8 cellular contexts compared by ENCODE assay signal in genomic region chr11:62855571-62856332, GRCh38. TPM values are rescaled to one million over a fixed set of nuclear protein-coding genes. Genes with fewer than 3 reads are reported as not detected.
A peak's percentile ranks its signal among the peaks of the same experiment; 100 is the strongest.
DNase-seq lines count a peak whose midpoint lies in the region; ATAC-seq and FAIRE-seq lines count a peak whose summit lies in the region.

No MANE protein-coding gene starts in this region.

- H3K36me3 Mint-ChIP-seq in activated CD8-positive, alpha-beta memory T cell treated with anti-CD3 and anti-CD28 coated beads, Interleukin-2, amount 10 ng/mL, durations not matched to agents 7 days and 5 days = peaks cover 51% of the 10 kb centered on the region

- peaks cover 68% of the 10 kb centered on the region for H3K4me1 Mint-ChIP-seq in activated CD8-positive, alpha-beta memory T cell treated with anti-CD3 and anti-CD28 coated beads, Interleukin-2, amount 10 ng/mL, durations not matched to agents 7 days and 5 days

- peaks cover 4% of the 10 kb centered on the region for H3K36me3 ChIP-seq in endocrine pancreas (ENCODE audit: control insufficient read depth, insufficient read depth, low read length)
- peaks cover 42% of the 10 kb centered on the region for H3K36me3 ChIP-seq in mesodermal cell (ENCODE audit: control insufficient read depth, insufficient read depth, low read length)

- ATAC-seq in GM21367 (IDR thresholded peaks at IDR 0.05; ENCODE audit: unreplicated experiment) = peak; percentile 69
- peak; percentile 86 for ATAC-seq in activated CD8-positive, alpha-beta memory T cell treated with anti-CD3 and anti-CD28 coated beads, Interleukin-2, amount 10 ng/mL, durations not matched to agents 7 days and 5 days

- peak overlapping the region; percentile 91 for H3K27ac Mint-ChIP-seq in activated CD8-positive, alpha-beta memory T cell treated with anti-CD3 and anti-CD28 coated beads, Interleukin-2, amount 10 ng/mL, durations not matched to agents 7 days and 5 days

- CTCF ChIA-PET in activated CD8-positive, alpha-beta memory T cell treated with anti-CD3 and anti-CD28 coated beads, Interleukin-2, amount 10 ng/mL, durations not matched to agents 7 days and 5 days (lab: Charles Lee) = interaction anchor here (0.8 to 3.8 kb wide), 15 partner anchors 9 to 310 kb away, joined by 3 to 57 read pairs (median 4); partner anchors contain the start of genes NXF1, SLC3A2, TMEM179B and TUT1

- no peaks in the 10 kb centered on the region for H3K27me3 ChIP-seq in endocrine pancreas (ENCODE audit: control insufficient read depth, insufficient read depth, low read length)

- DNase-seq in COR-L47 (lab: John Stamatoyannopoulos, UW) (peak; percentile 98), HTR-8/SVneo (ENCODE audit: insufficient read length, low spot score) (peak; percentile 95), NOMO-1 treated with DMSO at 0.1 percent for 48 hours (lab: John Stamatoyannopoulos, UW; ENCODE audit: unreplicated experiment) (peak; percentile 97)
- peak; percentile 99 for DNase-seq in activated CD8-positive, alpha-beta memory T cell treated with anti-CD3 and anti-CD28 coated beads, Interleukin-2, amount 10 ng/mL, durations not matched to agents 7 days and 5 days
- DNase-seq in stimulated activated CD8-positive, alpha-beta memory T cell treated with anti-CD3 and anti-CD28 coated beads, Interleukin-15, amount 100 ng/mL, for 24 hours (ENCODE audit: low read depth) = peak; percentile 98

- H3K9me3 Mint-ChIP-seq in activated CD8-positive, alpha-beta memory T cell treated with anti-CD3 and anti-CD28 coated beads, Interleukin-2, amount 10 ng/mL, durations not matched to agents 7 days and 5 days (ENCODE audit: low read depth) = no peaks in the 10 kb centered on the region

- WGBS in mesodermal cell (ENCODE audit: insufficient coverage in 2 of 2), 2 experiments = 0% methylated on average over 44 to 51 of the region's 54 CpGs

- H3K27ac ChIP-seq in mesodermal cell (ENCODE audit: low read depth, low read length, severe bottlenecking) = peak overlapping the region; percentile 95

- H3K4me3 ChIP-seq in endocrine pancreas (ENCODE audit: control insufficient read depth, insufficient read depth, low read length) (peak overlapping the region; percentile 82), mesodermal cell (ENCODE audit: extremely low read depth, insufficient read depth, low read length, poor library complexity, severe bottlenecking) (peak overlapping the region; percentile 92)

- H3K4me3 Mint-ChIP-seq in activated CD8-positive, alpha-beta memory T cell treated with anti-CD3 and anti-CD28 coated beads, Interleukin-2, amount 10 ng/mL, durations not matched to agents 7 days and 5 days = peak overlapping the region; percentile 93

- H3K9me3 ChIP-seq in endocrine pancreas (ENCODE audit: control insufficient read depth, low read length) (no peaks in the 10 kb centered on the region), mesodermal cell (ENCODE audit: control insufficient read depth, low read length) (no peaks in the 10 kb centered on the region)

- peak overlapping the region; percentile 85 for H3K9ac ChIP-seq in endocrine pancreas (ENCODE audit: control insufficient read depth, insufficient read depth, low read length)

- peak; percentile 88 for FAIRE-seq in HTR-8/SVneo (lab: Jason Lieb, UNC)

- peaks cover 3% of the 10 kb centered on the region for H3K27me3 Mint-ChIP-seq in activated CD8-positive, alpha-beta memory T cell treated with anti-CD3 and anti-CD28 coated beads, Interleukin-2, amount 10 ng/mL, durations not matched to agents 7 days and 5 days

- H3K4me1 ChIP-seq in endocrine pancreas (ENCODE audit: control insufficient read depth, insufficient read depth, low read length) (peaks cover 7% of the 10 kb centered on the region), mesodermal cell (ENCODE audit: control insufficient read depth, insufficient read depth, low read length, poor library complexity, severe bottlenecking) (peaks cover 21% of the 10 kb centered on the region)

RNA-seq across cellular contexts. Expression of gene WDR74, which starts 16.4 kb away (rescaled TPM):
- total RNA-seq in activated CD8-positive, alpha-beta memory T cell treated with anti-CD3 and anti-CD28 coated beads, Interleukin-2, amount 10 ng/mL, durations not matched to agents 7 days and 5 days = 10 to 100 TPM; 82.9 to 83.9 TPM
- polyA plus RNA-seq in mesodermal cell (2013, experiment 1 of 2) = 93.1 TPM
- polyA plus RNA-seq in mesodermal cell (2013, experiment 2 of 2) = 110 TPM

RNA-seq across cellular contexts. Expression of gene TEX54, which starts 23.1 kb away (rescaled TPM):
- not detected for total RNA-seq in activated CD8-positive, alpha-beta memory T cell treated with anti-CD3 and anti-CD28 coated beads, Interleukin-2, amount 10 ng/mL, durations not matched to agents 7 days and 5 days
- polyA plus RNA-seq in mesodermal cell (2013, experiment 1 of 2) = not detected
- polyA plus RNA-seq in mesodermal cell (2013, experiment 2 of 2) = not detected

RNA-seq across cellular contexts. Expression of gene STX5, which starts 23.9 kb away (rescaled TPM):
- 10 to 100 TPM; 30.8 to 38.4 TPM for total RNA-seq in activated CD8-positive, alpha-beta memory T cell treated with anti-CD3 and anti-CD28 coated beads, Interleukin-2, amount 10 ng/mL, durations not matched to agents 7 days and 5 days
- polyA plus RNA-seq in mesodermal cell (2013, experiment 1 of 2) = 54.7 TPM
- polyA plus RNA-seq in mesodermal cell (2013, experiment 2 of 2) = 54.2 TPM

RNA-seq across cellular contexts. Expression of gene SLC3A2, which starts 24.9 kb away (rescaled TPM):
- total RNA-seq in activated CD8-positive, alpha-beta memory T cell treated with anti-CD3 and anti-CD28 coated beads, Interleukin-2, amount 10 ng/mL, durations not matched to agents 7 days and 5 days = 100 to 1,000 TPM; 213 to 259 TPM
- polyA plus RNA-seq in mesodermal cell (2013, experiment 1 of 2) = 157 TPM
- 150 TPM for polyA plus RNA-seq in mesodermal cell (2013, experiment 2 of 2)

RNA-seq across cellular contexts. Expression of gene NXF1, which starts 50.5 kb away (rescaled TPM):
- total RNA-seq in activated CD8-positive, alpha-beta memory T cell treated with anti-CD3 and anti-CD28 coated beads, Interleukin-2, amount 10 ng/mL, durations not matched to agents 7 days and 5 days = 100 to 1,000 TPM in 1 of 2 experiments, 10 to 100 TPM in 1; 93.6 to 120 TPM
- 47.4 TPM for polyA plus RNA-seq in mesodermal cell (2013, experiment 1 of 2)
- 44.0 TPM for polyA plus RNA-seq in mesodermal cell (2013, experiment 2 of 2)

Comparison
In these comparisons a context has a peak if more than half of its experiments do, and no peak if none do; other contexts are left out.
1. Peak in every context shown above with its lines: DNase-seq, ATAC-seq, H3K4me3 ChIP-seq and H3K27ac ChIP-seq.